ENCODE assay signal across 13 cellular contexts in genomic region chr13:96671073-96671472, GRCh38.
"Had no signal": no experiment of that assay in that cellular context is flagged by ENCODE, and none has a peak within 500 bp of the region (broad histone marks: within the 10 kb centered on the region; RNA-seq: fewer than 3 reads in every experiment).

No MANE protein-coding gene starts in this region.

- H3K4me3 ChIP-seq: cardiac muscle cell had no signal

- H3K36me3 ChIP-seq: cardiac muscle cell, WERI-Rb-1 had no signal

- ATAC-seq: activated naive CD4-positive, alpha-beta T cell treated with anti-CD3 and anti-CD28 coated beads, Interleukin-2, amount 50 U/mL, for 72 hours; effector memory CD8-positive, alpha-beta T cell; left lobe of liver; stimulated activated naive CD8-positive, alpha-beta T cell treated with anti-CD3 and anti-CD28 coated beads, Interleukin-15, Interleukin-2, amounts not matched to agents 100 U/mL and 50 U/mL, for 24 hours had no signal

- H3K27me3 ChIP-seq: cardiac muscle cell had no signal

- FAIRE-seq: frontal cortex had no signal

- H3K27ac ChIP-seq: cardiac muscle cell, WERI-Rb-1 had no signal

- DNase-seq: activated CD4-positive, alpha-beta T cell treated with anti-CD3 and anti-CD28 coated beads, Interleukin-2, amount 50 U/mL, for 4 hours; activated gamma-delta T cell; effector memory CD8-positive, alpha-beta T cell; hypothalamus; islet precursor cell; stimulated activated CD4-positive, alpha-beta T cell treated with anti-CD3 and anti-CD28 coated beads, Interleukin-2, amount 100 ng/mL, for 24 hours; stimulated activated naive CD8-positive, alpha-beta T cell treated with anti-CD3 and anti-CD28 coated beads, Interleukin-15, Interleukin-2, amounts not matched to agents 100 U/mL and 50 U/mL, for 24 hours; trophoblast cell; WERI-Rb-1 had no signal
